ENCODE assay signal across 2 cellular contexts in the genomic region with DNA sequence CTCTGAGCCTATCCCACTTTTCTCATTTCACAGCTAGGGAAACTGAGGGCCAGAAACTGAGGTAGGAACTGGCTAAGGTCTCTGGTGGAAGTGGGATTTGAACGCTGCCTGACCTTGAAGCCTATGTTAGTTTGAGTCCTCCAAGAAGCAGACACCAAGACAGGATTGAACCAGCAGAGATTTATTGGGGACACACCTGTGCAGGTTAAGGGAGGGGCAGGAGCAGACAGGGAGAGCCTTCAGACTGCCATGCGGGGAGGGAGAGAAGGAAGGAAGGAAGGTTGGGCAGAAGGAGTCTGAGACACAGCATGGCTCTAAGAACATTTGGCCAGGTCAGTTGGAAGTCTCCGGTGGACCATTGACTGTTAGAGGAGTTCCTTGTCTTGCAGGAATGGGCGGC.
TF ChIP-seq lines count a peak whose summit lies in the region.

No MANE protein-coding gene starts in this region.

TF ChIP-seq in IMR-90, 13 proteins besides CTCF, POLR2A, EP300 and RAD21:
- TF ChIP-seq, protein P1, sequence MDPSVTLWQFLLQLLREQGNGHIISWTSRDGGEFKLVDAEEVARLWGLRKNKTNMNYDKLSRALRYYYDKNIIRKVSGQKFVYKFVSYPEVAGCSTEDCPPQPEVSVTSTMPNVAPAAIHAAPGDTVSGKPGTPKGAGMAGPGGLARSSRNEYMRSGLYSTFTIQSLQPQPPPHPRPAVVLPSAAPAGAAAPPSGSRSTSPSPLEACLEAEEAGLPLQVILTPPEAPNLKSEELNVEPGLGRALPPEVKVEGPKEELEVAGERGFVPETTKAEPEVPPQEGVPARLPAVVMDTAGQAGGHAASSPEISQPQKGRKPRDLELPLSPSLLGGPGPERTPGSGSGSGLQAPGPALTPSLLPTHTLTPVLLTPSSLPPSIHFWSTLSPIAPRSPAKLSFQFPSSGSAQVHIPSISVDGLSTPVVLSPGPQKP (IDR thresholded peaks at IDR 0.05; ENCODE audit: borderline replicate concordance, low read depth, low read length): no peak
- TF ChIP-seq, protein P2, sequence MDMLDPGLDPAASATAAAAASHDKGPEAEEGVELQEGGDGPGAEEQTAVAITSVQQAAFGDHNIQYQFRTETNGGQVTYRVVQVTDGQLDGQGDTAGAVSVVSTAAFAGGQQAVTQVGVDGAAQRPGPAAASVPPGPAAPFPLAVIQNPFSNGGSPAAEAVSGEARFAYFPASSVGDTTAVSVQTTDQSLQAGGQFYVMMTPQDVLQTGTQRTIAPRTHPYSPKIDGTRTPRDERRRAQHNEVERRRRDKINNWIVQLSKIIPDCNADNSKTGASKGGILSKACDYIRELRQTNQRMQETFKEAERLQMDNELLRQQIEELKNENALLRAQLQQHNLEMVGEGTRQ (IDR thresholded peaks at IDR 0.05; ENCODE audit: low read depth, low read length): no peak
- no peak for TF ChIP-seq BHLHE40 (IDR thresholded peaks at IDR 0.05; ENCODE audit: low read depth, low read length)
- TF ChIP-seq NFE2L2 (IDR thresholded peaks at IDR 0.05; ENCODE audit: low read depth, low read length): no peak
- TF ChIP-seq CHD1 (IDR thresholded peaks at IDR 0.05; ENCODE audit: low read depth, low read length): no peak
- TF ChIP-seq RFX5 (IDR thresholded peaks at IDR 0.05; ENCODE audit: low read depth, low read length): no peak
- TF ChIP-seq MAZ (IDR thresholded peaks at IDR 0.05; ENCODE audit: borderline replicate concordance, low read depth, low read length): no peak
- TF ChIP-seq SMC3 (IDR thresholded peaks at IDR 0.05; ENCODE audit: low read depth, low read length): no peak
- TF ChIP-seq CEBPB (IDR thresholded peaks at IDR 0.05; ENCODE audit: low read depth, low read length): no peak
- TF ChIP-seq MXI1 (IDR thresholded peaks at IDR 0.05; ENCODE audit: borderline replicate concordance, low read depth, low read length): no peak
- TF ChIP-seq RCOR1 (IDR thresholded peaks at IDR 0.05; ENCODE audit: insufficient replicate concordance, low read length): no peak
- TF ChIP-seq FOS (IDR thresholded peaks at IDR 0.05; ENCODE audit: low read depth, low read length): no peak
- no peak for TF ChIP-seq MAFK (IDR thresholded peaks at IDR 0.05; ENCODE audit: low read depth, low read length)

TF ChIP-seq in H1, 55 proteins besides CTCF, POLR2A, EP300 and RAD21:
- no peak for TF ChIP-seq TBP (IDR thresholded peaks at IDR 0.05; ENCODE audit: low read depth, low read length)
- TF ChIP-seq, protein P2 (IDR thresholded peaks at IDR 0.05; ENCODE audit: low read length): no peak
- TF ChIP-seq ASH2L (IDR thresholded peaks at IDR 0.05; ENCODE audit: low read length): no peak
- TF ChIP-seq EGR1 (IDR thresholded peaks at IDR 0.05; ENCODE audit: borderline replicate concordance, low read depth, low read length): no peak
- no peak for TF ChIP-seq CEBPB (IDR thresholded peaks at IDR 0.05; ENCODE audit: low read depth, low read length)
- no peak for TF ChIP-seq BRCA1 (IDR thresholded peaks at IDR 0.05; ENCODE audit: low read depth, low read length)
- no peak for TF ChIP-seq CHD7 (IDR thresholded peaks at IDR 0.05; ENCODE audit: insufficient replicate concordance, low read length)
- TF ChIP-seq NANOG (IDR thresholded peaks at IDR 0.05; ENCODE audit: insufficient read depth, low read depth, low read length, poor library complexity, severe bottlenecking): no peak
- TF ChIP-seq POLR2AphosphoS5 (IDR thresholded peaks at IDR 0.05; ENCODE audit: low read depth, low read length): no peak
- TF ChIP-seq SIRT6 (IDR thresholded peaks at IDR 0.05; ENCODE audit: low read length): no peak
- no peak for TF ChIP-seq RFX5 (IDR thresholded peaks at IDR 0.05; ENCODE audit: borderline replicate concordance, low read depth, low read length)
- no peak for TF ChIP-seq TEAD4 (IDR thresholded peaks at IDR 0.05; ENCODE audit: low read depth, low read length)
